In the genomic region with DNA sequence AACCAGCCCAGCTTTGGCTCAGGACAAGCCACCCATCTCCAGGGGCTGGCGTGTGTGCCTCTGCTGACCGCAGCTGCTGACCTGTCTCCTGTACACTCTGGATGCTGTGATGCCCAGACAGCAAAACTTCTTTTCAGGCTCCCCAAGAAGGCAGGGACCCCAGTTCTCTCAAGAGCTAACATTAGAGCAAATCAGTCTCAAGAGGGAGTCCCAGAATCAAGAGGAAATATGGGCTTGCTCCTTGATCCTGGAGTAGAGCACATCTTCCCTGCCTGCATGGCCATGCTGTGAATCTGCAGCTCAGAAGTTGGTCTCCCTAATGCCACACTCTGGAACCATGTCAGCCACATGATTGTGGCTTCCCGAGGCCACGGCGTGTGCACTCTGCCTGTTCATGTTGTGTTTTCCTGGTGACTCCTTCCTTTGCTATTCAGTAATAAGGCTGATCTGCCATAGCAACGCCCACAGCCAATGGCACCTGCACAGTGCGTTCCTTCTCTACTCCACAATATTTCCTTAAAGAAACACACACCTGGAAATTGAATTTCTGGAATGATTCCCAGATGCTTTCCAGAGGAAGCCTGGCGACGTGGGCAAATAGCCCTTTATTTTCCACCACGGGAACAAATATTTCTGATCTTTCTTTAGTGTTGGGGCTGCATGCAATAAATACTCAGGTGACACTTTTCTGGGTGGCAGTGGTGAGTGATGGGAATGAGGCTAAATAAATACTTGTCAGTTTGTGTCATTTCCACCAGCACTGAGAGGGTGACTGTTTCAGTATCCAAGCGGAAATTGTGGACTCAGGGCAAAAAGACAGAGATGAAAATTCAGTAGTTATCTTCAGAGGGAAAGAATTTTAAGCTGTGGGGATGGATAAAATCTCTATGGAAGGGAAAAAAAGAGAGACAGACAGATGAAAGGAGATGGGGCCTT, we compare ENCODE assay signal across 13 cellular contexts. TPM values are rescaled to one million over a fixed set of nuclear protein-coding genes. Genes with fewer than 3 reads are reported as not detected.
DNase-seq lines count a peak whose midpoint lies in the region; ATAC-seq and FAIRE-seq lines count a peak whose summit lies in the region.
"Had no signal": no experiment of that assay in that cellular context is flagged by ENCODE, and none has a peak within 500 bp of the region (broad histone marks: within the 10 kb centered on the region; RNA-seq: fewer than 3 reads in every experiment).

No MANE protein-coding gene starts in this region.

- ATAC-seq in HG02759 (IDR thresholded peaks at IDR 0.05; ENCODE audit: unreplicated experiment) = no peak
- ATAC-seq in activated T-cell treated with anti-CD3 and anti-CD28 coated beads, Interleukin-2, amount 50 U/mL, for 4 hours = no peak
- ATAC-seq: left lobe of liver, Right ventricle myocardium inferior had no signal

- DNase-seq in A172 (ENCODE audit: low spot score) (peak; percentile 86), HPDE6-E6E7 (ENCODE audit: extremely low spot score) (peak; percentile 88), adipocyte (ENCODE audit: low read depth) (peak; percentile 56)
- no peak for DNase-seq in stimulated activated CD8-positive, alpha-beta memory T cell treated with anti-CD3 and anti-CD28 coated beads, Interleukin-4, amount 100 ng/mL, for 48 hours
- DNase-seq in activated CD4-positive, alpha-beta T cell treated with anti-CD3 and anti-CD28 coated beads for 1 hour = no peak
- DNase-seq in activated T-cell treated with anti-CD3 and anti-CD28 coated beads, Interleukin-2, amount 50 U/mL, for 4 hours = no peak
- DNase-seq: uterus had no signal

- no peak overlapping the region for H3K9ac ChIP-seq in adipocyte (ENCODE audit: low read length)
- H3K9ac ChIP-seq: BLaER1 treated with 17β-estradiol and CSF1 and Interleukin-3, amounts not matched to agents 10 nM and 100 nM had no signal

- H3K36me3 ChIP-seq in adipocyte (ENCODE audit: control insufficient read depth, insufficient read depth, low read length, severe bottlenecking) = no peaks in the 10 kb centered on the region
- H3K36me3 ChIP-seq: BLaER1 treated with 17β-estradiol and CSF1 and Interleukin-3, amounts not matched to agents 10 nM and 100 nM; uterus had no signal

- H3K27me3 Mint-ChIP-seq in activated T-cell treated with anti-CD3 and anti-CD28 coated beads, Interleukin-2, amount 50 U/mL, for 4 hours (ENCODE audit: low read depth) = peaks cover 7% of the 10 kb centered on the region

- no peaks in the 10 kb centered on the region for H3K36me3 Mint-ChIP-seq in activated T-cell treated with anti-CD3 and anti-CD28 coated beads, Interleukin-2, amount 50 U/mL, for 4 hours (ENCODE audit: insufficient read depth)

- no peaks in the 10 kb centered on the region for H3K4me1 Mint-ChIP-seq in activated T-cell treated with anti-CD3 and anti-CD28 coated beads, Interleukin-2, amount 50 U/mL, for 4 hours (ENCODE audit: low read depth)
- H3K4me1 Mint-ChIP-seq: central memory CD8-positive, alpha-beta T cell had no signal

- no peaks in the 10 kb centered on the region for H3K27me3 ChIP-seq in adipocyte (replicated peaks; ENCODE audit: control insufficient read depth, insufficient read depth, low read length)
- H3K27me3 ChIP-seq: BLaER1 treated with 17β-estradiol and CSF1 and Interleukin-3, amounts not matched to agents 10 nM and 100 nM; uterus had no signal

- peak; percentile 64 for FAIRE-seq in islet of Langerhans (lab: Jason Lieb, UNC)

- peaks cover 4% of the 10 kb centered on the region for H3K9me3 Mint-ChIP-seq in activated T-cell treated with anti-CD3 and anti-CD28 coated beads, Interleukin-2, amount 50 U/mL, for 4 hours
- H3K9me3 Mint-ChIP-seq: central memory CD8-positive, alpha-beta T cell had no signal

- peaks cover 8% of the 10 kb centered on the region for H3K9me3 ChIP-seq in adipocyte (ENCODE audit: control insufficient read depth, low read length)
- H3K9me3 ChIP-seq: uterus had no signal

- no peak overlapping the region for H3K4me3 Mint-ChIP-seq in activated T-cell treated with anti-CD3 and anti-CD28 coated beads, Interleukin-2, amount 50 U/mL, for 4 hours
- H3K4me3 Mint-ChIP-seq: central memory CD8-positive, alpha-beta T cell had no signal

- H3K4me1 ChIP-seq in adipocyte (ENCODE audit: control insufficient read depth, insufficient read depth, low read length) = no peaks in the 10 kb centered on the region
- H3K4me1 ChIP-seq: BLaER1 treated with 17β-estradiol and CSF1 and Interleukin-3, amounts not matched to agents 10 nM and 100 nM; uterus had no signal

- no peak overlapping the region for H3K4me3 ChIP-seq in adipocyte (ENCODE audit: low read length)
- H3K4me3 ChIP-seq: BLaER1 treated with 17β-estradiol and CSF1 and Interleukin-3, amounts not matched to agents 10 nM and 100 nM; uterus had no signal

RNA-seq across cellular contexts. Expression of a gene that starts 21.9 kb away (rescaled TPM):
- total RNA-seq in A172 (2014; rRNA removed; shearing (Covaris generic)) = 6.4 and 8.6 TPM in 2 replicates
- under 1 TPM; 0.08 to 0.16 (median 0.11) TPM for total RNA-seq in activated T-cell treated with anti-CD3 and anti-CD28 coated beads, Interleukin-2, amount 50 U/mL, for 4 hours

Comparison
In these comparisons a context has a peak if more than half of its experiments do, and no peak if none do; other contexts are left out.
1. DNase-seq: peak in A172 (single experiment), HPDE6-E6E7 (single experiment) and adipocyte (single experiment); none in stimulated activated CD8-positive, alpha-beta memory T cell treated with anti-CD3 and anti-CD28 coated beads, Interleukin-4, amount 100 ng/mL, for 48 hours (single experiment), activated CD4-positive, alpha-beta T cell treated with anti-CD3 and anti-CD28 coated beads for 1 hour (single experiment) and activated T-cell treated with anti-CD3 and anti-CD28 coated beads, Interleukin-2, amount 50 U/mL, for 4 hours (single experiment).